ENCODE assay signal across 12 cellular contexts in the genomic region with DNA sequence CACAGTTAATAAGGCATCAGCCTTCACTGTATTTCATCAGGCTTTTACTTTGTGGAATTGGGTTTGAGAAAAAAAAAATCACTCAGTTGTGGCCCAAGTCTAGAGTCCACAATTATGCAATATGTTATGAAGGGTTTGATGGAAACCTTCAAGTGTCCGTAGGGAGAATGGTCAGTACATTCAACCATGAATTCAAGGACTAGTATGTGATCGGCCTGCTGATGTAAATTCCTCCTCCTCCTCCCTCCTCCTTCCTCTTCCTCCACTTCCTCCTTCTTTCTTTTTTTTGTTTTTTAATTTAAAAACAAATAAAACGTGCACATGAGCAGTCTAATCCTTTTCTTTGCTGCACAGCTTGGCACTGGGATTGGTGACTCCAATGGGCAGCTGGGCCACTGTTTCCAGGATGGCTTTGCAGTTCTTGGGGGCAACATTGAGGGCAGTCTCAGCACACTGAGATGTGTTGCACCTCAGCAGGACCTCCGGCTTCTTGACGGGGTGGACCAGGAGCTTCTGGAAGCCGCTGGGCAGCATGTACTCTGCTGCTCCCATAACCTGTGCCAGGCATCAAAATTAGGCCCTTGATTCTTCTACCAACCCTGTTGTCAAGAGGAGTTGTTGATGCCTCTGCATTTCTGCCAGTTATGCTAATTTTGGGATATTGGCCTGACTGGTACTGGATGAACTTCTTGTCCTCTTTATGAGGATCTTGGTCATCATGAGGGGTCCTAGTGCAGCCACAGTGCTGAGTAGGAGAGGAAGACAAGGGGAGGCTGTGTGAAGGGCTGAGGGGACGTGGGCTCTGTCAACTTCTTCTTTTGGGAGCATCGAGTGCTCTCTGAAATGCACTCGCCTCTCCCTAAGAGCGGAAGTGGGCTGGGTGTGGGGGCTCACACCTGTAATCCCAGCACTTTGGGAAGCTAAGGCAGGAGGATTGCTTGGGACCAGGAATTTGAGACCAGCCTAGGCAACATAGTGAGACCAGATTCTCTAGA. TPM values are rescaled to one million over a fixed set of nuclear protein-coding genes. Genes with fewer than 3 reads are reported as not detected.
DNase-seq lines count a peak whose midpoint lies in the region; ATAC-seq and TF ChIP-seq lines count a peak whose summit lies in the region.
"Had no signal": no experiment of that assay in that cellular context is flagged by ENCODE, and none has a peak within 500 bp of the region (broad histone marks: within the 10 kb centered on the region; RNA-seq: fewer than 3 reads in every experiment).

No MANE protein-coding gene starts in this region.

- H3F3A ChIP-seq in MM.1S (ENCODE audit: insufficient read depth, low read length) = 0 out of 2 replicates have a peak, but pooled peaks cover 5% of the 10 kb centered on the region

- no peaks in the 10 kb centered on the region for H3K9me3 ChIP-seq in MM.1S (replicated peaks; ENCODE audit: insufficient read depth, low read length)

- no peak overlapping the region for H2AFZ ChIP-seq in MM.1S (ENCODE audit: low read length)

- H3K27me3 ChIP-seq in MM.1S (replicated peaks; ENCODE audit: insufficient read depth, low read length) = peaks cover 10% of the 10 kb centered on the region; the same call in 1 of the 2 replicates

- no peaks in the 10 kb centered on the region for H4K20me1 ChIP-seq in MM.1S (ENCODE audit: insufficient read depth, low read length)

- H3K27me3 Mint-ChIP-seq in T-helper 2 cell treated with Interferon-gamma antibody and Interleukin-4, amounts not matched to agents 5 μg/mL and 100 μg/mL, for 36 hours (ENCODE audit: low read depth) = no peaks in the 10 kb centered on the region
- H3K27me3 Mint-ChIP-seq: naive thymus-derived CD8-positive, alpha-beta T cell had no signal

- no peaks in the 10 kb centered on the region for H3K9me2 ChIP-seq in MM.1S (replicated peaks; ENCODE audit: insufficient read depth, low read length)

- no peak overlapping the region for H3K9ac ChIP-seq in MM.1S (ENCODE audit: low read length)

- no peak for DNase-seq in T-helper 2 cell treated with Interferon-gamma antibody and Interleukin-4, amounts not matched to agents 5 μg/mL and 100 μg/mL, for 36 hours (ENCODE audit: low spot score)
- DNase-seq in T-helper 2 cell (no peak), MM.1S (no peak)
- no peak for DNase-seq in activated naive CD4-positive, alpha-beta T cell treated with anti-CD3 and anti-CD28 coated beads, Interleukin-2, amount 50 U/mL, for 72 hours (ENCODE audit: low spot score in 2 of 2)
- DNase-seq: naive thymus-derived CD8-positive, alpha-beta T cell; NCI-H1694 treated with DMSO at 0.1 percent for 48 hours had no signal

- peaks cover 85% of the 10 kb centered on the region for H3K4me1 Mint-ChIP-seq in T-helper 2 cell treated with Interferon-gamma antibody and Interleukin-4, amounts not matched to agents 5 μg/mL and 100 μg/mL, for 36 hours (ENCODE audit: low read depth)

- H3K36me3 Mint-ChIP-seq in T-helper 2 cell treated with Interferon-gamma antibody and Interleukin-4, amounts not matched to agents 5 μg/mL and 100 μg/mL, for 36 hours (ENCODE audit: low read depth) = peaks cover 5% of the 10 kb centered on the region
- H3K36me3 Mint-ChIP-seq in activated naive CD4-positive, alpha-beta T cell treated with anti-CD3 and anti-CD28 coated beads, Interleukin-2, amount 50 U/mL, for 72 hours = peaks cover 5 to 6% of the 10 kb centered on the region in 2 donors
- H3K36me3 Mint-ChIP-seq: naive thymus-derived CD8-positive, alpha-beta T cell had no signal

- peaks cover 13% of the 10 kb centered on the region for H3K4me1 ChIP-seq in MM.1S (ENCODE audit: low read length)

- H3K9me3 Mint-ChIP-seq in T-helper 2 cell treated with Interferon-gamma antibody and Interleukin-4, amounts not matched to agents 5 μg/mL and 100 μg/mL, for 36 hours = no peaks in the 10 kb centered on the region
- H3K9me3 Mint-ChIP-seq in activated naive CD4-positive, alpha-beta T cell treated with anti-CD3 and anti-CD28 coated beads, Interleukin-2, amount 50 U/mL, for 72 hours = no peaks in the 10 kb centered on the region
- H3K9me3 Mint-ChIP-seq: naive thymus-derived CD8-positive, alpha-beta T cell had no signal

- peak overlapping the region in 14 of 21 experiments; percentile 13 to 87 (median 45) for H3K27ac ChIP-seq in skin epidermis
- no peak overlapping the region for H3K27ac ChIP-seq in MM.1S (ENCODE audit: low read length)

- no peak overlapping the region for H3K4me2 ChIP-seq in MM.1S (ENCODE audit: low read depth, low read length)

- no peaks in the 10 kb centered on the region for H3K36me3 ChIP-seq in MM.1S (replicated peaks; ENCODE audit: insufficient read depth, low read length)

- ATAC-seq in HG03354 (IDR thresholded peaks at IDR 0.05; ENCODE audit: poor library complexity, severe bottlenecking, unreplicated experiment) (peak; percentile 12), GM21528 (IDR thresholded peaks at IDR 0.05; ENCODE audit: low FRiP score, unreplicated experiment) (no peak), SK-N-SH treated with all-trans-retinoic acid at 6 μM for 48 hours (no peak)
- ATAC-seq in activated naive CD4-positive, alpha-beta T cell treated with anti-CD3 and anti-CD28 coated beads, Interleukin-2, amount 50 U/mL, for 72 hours = no peak
- ATAC-seq: naive thymus-derived CD8-positive, alpha-beta T cell; Panc1 had no signal

- no peaks in the 10 kb centered on the region for H3K79me2 ChIP-seq in MM.1S (ENCODE audit: low read length)

- peak overlapping the region; percentile 88 for H3K27ac Mint-ChIP-seq in T-helper 2 cell treated with Interferon-gamma antibody and Interleukin-4, amounts not matched to agents 5 μg/mL and 100 μg/mL, for 36 hours
- H3K27ac Mint-ChIP-seq in activated naive CD4-positive, alpha-beta T cell treated with anti-CD3 and anti-CD28 coated beads, Interleukin-2, amount 50 U/mL, for 72 hours = peak overlapping the region; percentile 96 to 99

- H3K4me3 Mint-ChIP-seq in T-helper 2 cell treated with Interferon-gamma antibody and Interleukin-4, amounts not matched to agents 5 μg/mL and 100 μg/mL, for 36 hours = peak overlapping the region; percentile 49

- TF ChIP-seq CTCF in MM.1S (IDR thresholded peaks at IDR 0.05; ENCODE audit: low read length) = no peak

- H3K4me3 ChIP-seq in skin epidermis (no peak overlapping the region), MM.1S (ENCODE audit: low read length) (no peak overlapping the region)

TF ChIP-seq in SK-N-SH treated with all-trans-retinoic acid at 6 μM for 48 hours, 23 proteins besides CTCF, POLR2A, EP300 and RAD21 (continues in another document):
- TF ChIP-seq TCF4 (CRISPR knock-in tag; IDR thresholded peaks at IDR 0.05; ENCODE audit: borderline replicate concordance) (no peak), ISL1 (CRISPR knock-in tag; IDR thresholded peaks at IDR 0.05) (no peak), BACH2 (CRISPR knock-in tag; IDR thresholded peaks at IDR 0.05; ENCODE audit: borderline replicate concordance) (no peak), PATZ1 (CRISPR knock-in tag; IDR thresholded peaks at IDR 0.05; ENCODE audit: borderline replicate concordance) (no peak), ZNF70 (CRISPR knock-in tag; IDR thresholded peaks at IDR 0.05) (no peak), ARNTL (CRISPR knock-in tag; IDR thresholded peaks at IDR 0.05; ENCODE audit: borderline replicate concordance, low read depth) (no peak)
- TF ChIP-seq, protein P1, sequence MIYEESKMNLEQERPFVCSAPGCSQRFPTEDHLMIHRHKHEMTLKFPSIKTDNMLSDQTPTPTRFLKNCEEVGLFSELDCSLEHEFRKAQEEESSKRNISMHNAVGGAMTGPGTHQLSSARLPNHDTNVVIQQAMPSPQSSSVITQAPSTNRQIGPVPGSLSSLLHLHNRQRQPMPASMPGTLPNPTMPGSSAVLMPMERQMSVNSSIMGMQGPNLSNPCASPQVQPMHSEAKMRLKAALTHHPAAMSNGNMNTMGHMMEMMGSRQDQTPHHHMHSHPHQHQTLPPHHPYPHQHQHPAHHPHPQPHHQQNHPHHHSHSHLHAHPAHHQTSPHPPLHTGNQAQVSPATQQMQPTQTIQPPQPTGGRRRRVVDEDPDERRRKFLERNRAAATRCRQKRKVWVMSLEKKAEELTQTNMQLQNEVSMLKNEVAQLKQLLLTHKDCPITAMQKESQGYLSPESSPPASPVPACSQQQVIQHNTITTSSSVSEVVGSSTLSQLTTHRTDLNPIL (CRISPR knock-in tag; IDR thresholded peaks at IDR 0.05; ENCODE audit: low read depth) = no peak
- TF ChIP-seq, protein P2, sequence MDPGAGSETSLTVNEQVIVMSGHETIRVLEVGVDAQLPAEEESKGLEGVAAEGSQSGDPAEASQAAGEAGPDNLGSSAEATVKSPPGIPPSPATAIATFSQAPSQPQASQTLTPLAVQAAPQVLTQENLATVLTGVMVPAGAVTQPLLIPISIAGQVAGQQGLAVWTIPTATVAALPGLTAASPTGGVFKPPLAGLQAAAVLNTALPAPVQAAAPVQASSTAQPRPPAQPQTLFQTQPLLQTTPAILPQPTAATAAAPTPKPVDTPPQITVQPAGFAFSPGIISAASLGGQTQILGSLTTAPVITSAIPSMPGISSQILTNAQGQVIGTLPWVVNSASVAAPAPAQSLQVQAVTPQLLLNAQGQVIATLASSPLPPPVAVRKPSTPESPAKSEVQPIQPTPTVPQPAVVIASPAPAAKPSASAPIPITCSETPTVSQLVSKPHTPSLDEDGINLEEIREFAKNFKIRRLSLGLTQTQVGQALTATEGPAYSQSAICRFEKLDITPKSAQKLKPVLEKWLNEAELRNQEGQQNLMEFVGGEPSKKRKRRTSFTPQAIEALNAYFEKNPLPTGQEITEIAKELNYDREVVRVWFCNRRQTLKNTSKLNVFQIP (CRISPR knock-in tag; IDR thresholded peaks at IDR 0.05; ENCODE audit: borderline replicate concordance, low read depth) = no peak

RNA-seq across cellular contexts. Expression of gene IL2RA, which starts 9.3 kb away (rescaled TPM):
- 100 to 1,000 TPM; 531 to 706 TPM for total RNA-seq in activated naive CD4-positive, alpha-beta T cell treated with anti-CD3 and anti-CD28 coated beads, Interleukin-2, amount 50 U/mL, for 72 hours
- total RNA-seq: G401 had no signal

RNA-seq across cellular contexts. Expression of gene RBM17, which starts 17.4 kb away (rescaled TPM):
- 100 to 1,000 TPM; 141 to 227 TPM for total RNA-seq in activated naive CD4-positive, alpha-beta T cell treated with anti-CD3 and anti-CD28 coated beads, Interleukin-2, amount 50 U/mL, for 72 hours
